ENCODE assay signal across 23 cellular contexts in genomic region chr18:40006553-40007073, GRCh38.
DNase-seq lines count a peak whose midpoint lies in the region; ATAC-seq lines count a peak whose summit lies in the region.
"Had no signal": no experiment of that assay in that cellular context is flagged by ENCODE, and none has a peak within 500 bp of the region (broad histone marks: within the 10 kb centered on the region; RNA-seq: fewer than 3 reads in every experiment).

No MANE protein-coding gene starts in this region.

- no peaks in the 10 kb centered on the region for H3K36me3 Mint-ChIP-seq in activated CD4-positive, alpha-beta T cell treated with anti-CD3 and anti-CD28 coated beads, Interleukin-2, amount 10 ng/mL, durations not matched to agents 24 days and 14 days (ENCODE audit: low read depth)

- no peak overlapping the region for H3K4me3 Mint-ChIP-seq in activated CD4-positive, alpha-beta T cell treated with anti-CD3 and anti-CD28 coated beads, Interleukin-2, amount 10 ng/mL, durations not matched to agents 24 days and 14 days
- H3K4me3 Mint-ChIP-seq: B cell, nephron progenitor cell had no signal

- peak; percentile 16 for DNase-seq in H7
- DNase-seq in NCI-H1048 (lab: John Stamatoyannopoulos, UW), result peak; percentile 15
- DNase-seq in SJCRH30, result peak; percentile 53 to 67
- DNase-seq in myocyte (ENCODE audit: low read depth), result peak; percentile 26
- no peak for DNase-seq in activated T-cell treated with anti-CD3 and anti-CD28 coated beads, Interleukin-2, amount 50 U/mL, for 1 hour
- DNase-seq in NCI-H774 (lab: John Stamatoyannopoulos, UW), result no peak
- no peak for DNase-seq in activated CD4-positive, alpha-beta T cell treated with anti-CD3 and anti-CD28 coated beads, Interleukin-2, amount 10 ng/mL, durations not matched to agents 24 days and 14 days
- DNase-seq: activated CD4-positive, alpha-beta T cell treated with anti-CD3 and anti-CD28 coated beads, Interleukin-2, amount 50 U/mL, for 48 hours; activated gamma-delta T cell treated with Interleukin-2 at 50 U/mL for 16 hours; dermis blood vessel endothelial cell; foreskin fibroblast; KG1; left cardiac atrium; NCI-H1105 treated with DMSO at 0.1 percent for 48 hours; NCI-H2171 treated with DMSO at 0.1 percent for 48 hours; nephron progenitor cell; small intestine; stimulated activated CD4-positive, alpha-beta T cell treated with anti-CD3 and anti-CD28 coated beads, Interleukin-4, amount 100 ng/mL, for 1 hour; T-helper 1 cell had no signal

- no peaks in the 10 kb centered on the region for H3K36me3 ChIP-seq in H7 (replicated peaks; ENCODE audit: control insufficient read depth, insufficient read depth, low read length)
- no peaks in the 10 kb centered on the region for H3K36me3 ChIP-seq in SJCRH30
- H3K36me3 ChIP-seq: cardiac muscle cell had no signal

- intact Hi-C loops in activated CD4-positive, alpha-beta T cell treated with anti-CD3 and anti-CD28 coated beads, Interleukin-2, amount 10 ng/mL, durations not matched to agents 24 days and 14 days (cut with micrococcal nuclease), result no loop called here

- ATAC-seq in GM18517 (IDR thresholded peaks at IDR 0.05; ENCODE audit: unreplicated experiment), result no peak
- ATAC-seq: left cardiac atrium had no signal

- H3K4me3 ChIP-seq in H7 (ENCODE audit: insufficient read depth, low read depth, low read length) (no peak overlapping the region), SJCRH30 (no peak overlapping the region)
- H3K4me3 ChIP-seq: cardiac muscle cell had no signal

- no peak overlapping the region for H3K27ac Mint-ChIP-seq in activated CD4-positive, alpha-beta T cell treated with anti-CD3 and anti-CD28 coated beads, Interleukin-2, amount 10 ng/mL, durations not matched to agents 24 days and 14 days
- H3K27ac Mint-ChIP-seq: B cell, nephron progenitor cell, progenitor cell of endocrine pancreas had no signal

- no peak overlapping the region for H3K27ac ChIP-seq in SJCRH30
- H3K27ac ChIP-seq: cardiac muscle cell had no signal

- H3K9me3 Mint-ChIP-seq in activated CD4-positive, alpha-beta T cell treated with anti-CD3 and anti-CD28 coated beads, Interleukin-2, amount 10 ng/mL, durations not matched to agents 24 days and 14 days, result no peaks in the 10 kb centered on the region
- H3K9me3 Mint-ChIP-seq: nephron progenitor cell had no signal

- H3K4me1 ChIP-seq in SJCRH30, result no peaks in the 10 kb centered on the region

- no peaks in the 10 kb centered on the region for H3K27me3 Mint-ChIP-seq in activated CD4-positive, alpha-beta T cell treated with anti-CD3 and anti-CD28 coated beads, Interleukin-2, amount 10 ng/mL, durations not matched to agents 24 days and 14 days
- H3K27me3 Mint-ChIP-seq: B cell, progenitor cell of endocrine pancreas had no signal

- no peaks in the 10 kb centered on the region for H3K4me1 Mint-ChIP-seq in activated CD4-positive, alpha-beta T cell treated with anti-CD3 and anti-CD28 coated beads, Interleukin-2, amount 10 ng/mL, durations not matched to agents 24 days and 14 days
- H3K4me1 Mint-ChIP-seq: B cell had no signal

- H3K27me3 ChIP-seq in H7 (ENCODE audit: control insufficient read depth, insufficient read depth, low read length) (no peaks in the 10 kb centered on the region), SJCRH30 (no peaks in the 10 kb centered on the region)
- H3K27me3 ChIP-seq: cardiac muscle cell had no signal

- no peaks in the 10 kb centered on the region for H3K9me3 ChIP-seq in SJCRH30 (replicated peaks)

Comparison
In these comparisons a context has a peak if more than half of its experiments do, and no peak if none do; other contexts are left out.
1. DNase-seq: peak in H7 (single experiment), NCI-H1048 (single experiment), SJCRH30 (2 of 2) and myocyte (single experiment); none in activated T-cell treated with anti-CD3 and anti-CD28 coated beads, Interleukin-2, amount 50 U/mL, for 1 hour (single experiment), NCI-H774 (single experiment) and activated CD4-positive, alpha-beta T cell treated with anti-CD3 and anti-CD28 coated beads, Interleukin-2, amount 10 ng/mL, durations not matched to agents 24 days and 14 days (single experiment).